11 cellular contexts compared by ENCODE assay signal in genomic region chrX:124018031-124018430, GRCh38. TPM values are rescaled to one million over a fixed set of nuclear protein-coding genes. Genes with fewer than 3 reads are reported as not detected.
DNase-seq lines count a peak whose midpoint lies in the region; ATAC-seq, FAIRE-seq and TF ChIP-seq lines count a peak whose summit lies in the region.
"Had no signal": no experiment of that assay in that cellular context is flagged by ENCODE, and none has a peak within 500 bp of the region (broad histone marks: within the 10 kb centered on the region; RNA-seq: fewer than 3 reads in every experiment).

No MANE protein-coding gene starts in this region.

- H3K4me1 ChIP-seq in IMR-90 (ENCODE audit: control insufficient read depth, insufficient read depth, low read length) (peaks cover 1% of the 10 kb centered on the region; the same call in 1 of the 2 replicates), astrocyte (ENCODE audit: insufficient read depth, low read length) (no peaks in the 10 kb centered on the region)

- peak; percentile 90 for FAIRE-seq in astrocyte (lab: Jason Lieb, UNC)

- no peak overlapping the region for H3K56ac ChIP-seq in IMR-90 (ENCODE audit: extremely low read depth, insufficient read depth, low read length)

- ATAC-seq in IMR-90 (ENCODE audit: low read depth) (no peak), HG03139 (IDR thresholded peaks at IDR 0.05; ENCODE audit: unreplicated experiment) (no peak), HG02571 (IDR thresholded peaks at IDR 0.05; ENCODE audit: unreplicated experiment) (no peak), GM21825 (IDR thresholded peaks at IDR 0.05; ENCODE audit: unreplicated experiment) (no peak)

- TF ChIP-seq CTCF in IMR-90 (conservative IDR thresholded peaks at IDR 0.05; ENCODE audit: low read depth, low read length), result peak; percentile 33
- TF ChIP-seq CTCF in astrocyte (IDR thresholded peaks at IDR 0.05; ENCODE audit: insufficient read depth, low read depth, low read length), result no peak
- peak in 2 of 3 experiments; percentile 15 to 21 for TF ChIP-seq CTCF in nephron (IDR thresholded peaks at IDR 0.05; ENCODE audit: unreplicated experiment in 3 of 3)

- no peak overlapping the region for H3K4ac ChIP-seq in IMR-90 (ENCODE audit: low read depth, low read length)

- H3K9me3 ChIP-seq in IMR-90 (ENCODE audit: control insufficient read depth, insufficient read depth, low read length) (no peaks in the 10 kb centered on the region), astrocyte (ENCODE audit: insufficient read depth, low read depth, low read length) (no peaks in the 10 kb centered on the region)

- H3K14ac ChIP-seq in IMR-90 (replicated peaks; ENCODE audit: low read depth, low read length), result no peak overlapping the region

- H3K4me3 ChIP-seq in IMR-90 (ENCODE audit: insufficient read depth, low read depth, low read length) (no peak overlapping the region), astrocyte (ENCODE audit: insufficient read depth, low read depth, low read length) (no peak overlapping the region)

- H3K27me3 Mint-ChIP-seq in astrocyte (ENCODE audit: low read depth, unreplicated experiment) (no peaks in the 10 kb centered on the region), nephron (ENCODE audit: low read depth) (no peaks in the 10 kb centered on the region)

- H3K79me1 ChIP-seq in IMR-90 (ENCODE audit: low read depth in 1 of 2, low read length in 2 of 2), result peaks cover 0 to 8% of the 10 kb centered on the region in 2 experiments; a peak in 2 of 4 replicates

- no peaks in the 10 kb centered on the region for H3K36me3 Mint-ChIP-seq in astrocyte (ENCODE audit: low read depth, unreplicated experiment)
- H3K36me3 Mint-ChIP-seq in nephron (ENCODE audit: low read depth), result peaks cover 2% of the 10 kb centered on the region

- no peak overlapping the region for H3K27ac ChIP-seq in IMR-90 (ENCODE audit: insufficient read depth, low read length)
- H3K27ac ChIP-seq in astrocyte (ENCODE audit: low read depth, low read length), result no peak overlapping the region
- H3K27ac ChIP-seq: RWPE1 had no signal

- H3K4me2 ChIP-seq in IMR-90 (ENCODE audit: low read depth, low read length) (no peak overlapping the region), astrocyte (ENCODE audit: low read length) (no peak overlapping the region)

- no TSS peak for BruUV-seq in IMR-90 (replicated peaks; lab: Mats Ljungman, UMichigan)

- H2BK120ac ChIP-seq in IMR-90 (ENCODE audit: low read depth, low read length), result no peak overlapping the region

- no peak overlapping the region for H2BK20ac ChIP-seq in IMR-90 (ENCODE audit: low read depth, low read length)

- peak; percentile 3 for DNase-seq in NCI-H1694 treated with DMSO at 0.1 percent for 48 hours (lab: John Stamatoyannopoulos, UW)
- DNase-seq in NCI-H1694 (lab: John Stamatoyannopoulos, UW), result no peak
- peak; percentile 5 for DNase-seq in IMR-90
- no peak for DNase-seq in astrocyte (ENCODE audit: low read depth)
- DNase-seq: GDM1; stimulated activated CD4-positive, alpha-beta T cell treated with anti-CD3 and anti-CD28 coated beads, Interleukin-4, amount 100 ng/mL, for 1 hour had no signal

- no peak overlapping the region for H4K5ac ChIP-seq in IMR-90 (ENCODE audit: low read depth, low read length)

- H2BK5ac ChIP-seq in IMR-90 (ENCODE audit: low read depth, low read length, poor library complexity, severe bottlenecking), result no peak overlapping the region

- H3K23ac ChIP-seq in IMR-90 (ENCODE audit: low read depth, low read length), result no peak overlapping the region

- POLR2A ChIA-PET in IMR-90 (lab: Charles Lee; ENCODE audit: unreplicated experiment), result no interaction called here

- H3K36me3 ChIP-seq in IMR-90 (ENCODE audit: control insufficient read depth, insufficient read depth, low read length), result no peaks in the 10 kb centered on the region
- H3K36me3 ChIP-seq in astrocyte (ENCODE audit: insufficient read depth, low read length), result no peaks in the 10 kb centered on the region

- WGBS in IMR-90 (ENCODE audit: extremely low coverage in 2 of 2, insufficient read length in 1 of 2), 2 experiments, result no CpG with 5 or more reads among the region's 1 CpG

- H3K27me3 ChIP-seq in IMR-90 (ENCODE audit: control insufficient read depth, insufficient read depth, low read length) (no peaks in the 10 kb centered on the region), astrocyte (ENCODE audit: insufficient read depth, low read length) (no peaks in the 10 kb centered on the region)

- no peaks in the 10 kb centered on the region for H3K4me1 Mint-ChIP-seq in astrocyte (ENCODE audit: low read depth, unreplicated experiment)
- peaks cover 4% of the 10 kb centered on the region for H3K4me1 Mint-ChIP-seq in nephron

- H4K20me1 ChIP-seq in IMR-90 (ENCODE audit: insufficient read depth, low read length) (peaks cover 16% of the 10 kb centered on the region), astrocyte (ENCODE audit: insufficient read depth, low read length) (peaks cover 34% of the 10 kb centered on the region)

- no peak overlapping the region for H2AK5ac ChIP-seq in IMR-90 (ENCODE audit: low read depth, low read length)

- no peak overlapping the region for H3K9ac ChIP-seq in IMR-90 (ENCODE audit: low read depth, low read length)
- H3K9ac ChIP-seq in astrocyte (ENCODE audit: low read length), result no peak overlapping the region

- TF ChIP-seq POLR2A in IMR-90 (IDR thresholded peaks at IDR 0.05; ENCODE audit: low read depth, low read length), result no peak

- H4K91ac ChIP-seq in IMR-90 (ENCODE audit: insufficient read depth, low read depth, low read length), result no peak overlapping the region

- H2AFZ ChIP-seq in IMR-90 (replicated peaks; ENCODE audit: low read length, poor library complexity) (no peak overlapping the region), astrocyte (ENCODE audit: low read depth, low read length) (no peak overlapping the region)

- H3K27ac Mint-ChIP-seq in astrocyte (ENCODE audit: unreplicated experiment) (no peak overlapping the region), nephron (no peak overlapping the region)

- no peaks in the 10 kb centered on the region for H3K9me1 ChIP-seq in IMR-90 (ENCODE audit: insufficient read depth, low read length)

- no peak overlapping the region for H2BK15ac ChIP-seq in IMR-90 (ENCODE audit: low read depth, low read length)

- in situ Hi-C loops in IMR-90 (cut with MboI; ENCODE audit: low sequenced_read_pairs), result no loop called here

- no peak overlapping the region for H4K8ac ChIP-seq in IMR-90 (ENCODE audit: low read depth in 2 of 2, low read length in 2 of 2)

- dilution Hi-C loops in IMR-90 (cut with HindIII; ENCODE audit: low sequenced_read_pairs, unreplicated experiment), result no loop called here

- no peak overlapping the region for H3K18ac ChIP-seq in IMR-90 (ENCODE audit: low read depth, low read length)

- H3K9me3 Mint-ChIP-seq in astrocyte (ENCODE audit: unreplicated experiment), result no peaks in the 10 kb centered on the region
- peaks cover 2% of the 10 kb centered on the region for H3K9me3 Mint-ChIP-seq in nephron

- CTCF ChIA-PET in IMR-90 (lab: Yijun Ruan, JAX), result interaction anchor here (0.6 to 1.5 kb wide), 7 partner anchors 12 to 57 kb away, joined by 3 to 4 read pairs (median 3); no protein-coding TSS in a partner anchor

- H2AK9ac ChIP-seq in IMR-90 (replicated peaks; ENCODE audit: low read depth, low read length, poor library complexity), result no peak overlapping the region

- intact Hi-C loops in IMR-90 (cut with micrococcal nuclease), result loop anchor here (1.0 to 2.0 kb wide), 2 partner anchors 58 to 185 kb away; no protein-coding TSS in a partner anchor

- H3K79me2 ChIP-seq in astrocyte (ENCODE audit: insufficient read depth, low read length), result peaks cover 85% of the 10 kb centered on the region

- H3K4me3 Mint-ChIP-seq in astrocyte (ENCODE audit: unreplicated experiment), result no peak overlapping the region
- no peak overlapping the region for H3K4me3 Mint-ChIP-seq in nephron

- no peak; the same call in 1 of the 2 replicates for TF ChIP-seq RAD21 in IMR-90 (IDR thresholded peaks at IDR 0.05; ENCODE audit: low read length)

TF ChIP-seq in IMR-90, 13 proteins besides CTCF, POLR2A, EP300 and RAD21:
- TF ChIP-seq MAFK (IDR thresholded peaks at IDR 0.05; ENCODE audit: low read depth, low read length), result no peak
- TF ChIP-seq CHD1 (IDR thresholded peaks at IDR 0.05; ENCODE audit: low read depth, low read length), result no peak
- TF ChIP-seq FOS (IDR thresholded peaks at IDR 0.05; ENCODE audit: low read depth, low read length), result no peak
- TF ChIP-seq CEBPB (IDR thresholded peaks at IDR 0.05; ENCODE audit: low read depth, low read length), result no peak
- TF ChIP-seq NFE2L2 (IDR thresholded peaks at IDR 0.05; ENCODE audit: low read depth, low read length), result no peak
- TF ChIP-seq MXI1 (IDR thresholded peaks at IDR 0.05; ENCODE audit: borderline replicate concordance, low read depth, low read length), result no peak
- no peak for TF ChIP-seq MAZ (IDR thresholded peaks at IDR 0.05; ENCODE audit: borderline replicate concordance, low read depth, low read length)
- TF ChIP-seq RFX5 (IDR thresholded peaks at IDR 0.05; ENCODE audit: low read depth, low read length), result no peak
- no peak for TF ChIP-seq RCOR1 (IDR thresholded peaks at IDR 0.05; ENCODE audit: insufficient replicate concordance, low read length)
- no peak for TF ChIP-seq ELK1 (IDR thresholded peaks at IDR 0.05; ENCODE audit: borderline replicate concordance, low read depth, low read length)
- TF ChIP-seq BHLHE40 (IDR thresholded peaks at IDR 0.05; ENCODE audit: low read depth, low read length), result no peak
- no peak for TF ChIP-seq USF2 (IDR thresholded peaks at IDR 0.05; ENCODE audit: low read depth, low read length)
- no peak; the same call in 1 of the 2 replicates for TF ChIP-seq SMC3 (IDR thresholded peaks at IDR 0.05; ENCODE audit: low read depth, low read length)
TF ChIP-seq in IMR-90: peak in this region for 0.

RNA-seq across cellular contexts. Expression of gene STAG2, which starts 56.5 kb away (rescaled TPM):
- total RNA-seq in IMR-90 (2012; rRNA removed) (71.2 and 94.4 TPM in 2 replicates), astrocyte (51.2 and 51.5 TPM in 2 replicates)
- 14.4 and 19.6 TPM in 2 replicates for polyA plus RNA-seq in IMR-90 (2012; rRNA removed)
- 1.7 and 2.9 TPM in 2 replicates for polyA plus RNA-seq in IMR-90 (2012; cell fraction: cytosol; rRNA removed)
- 0.79 and 18.3 TPM in 2 replicates for polyA plus RNA-seq in IMR-90 (2012; cell fraction: nucleus; rRNA removed; ENCODE audit: low replicate concordance)

Comparison
In these comparisons a context has a peak if more than half of its experiments do, and no peak if none do; other contexts are left out.
1. DNase-seq: peak in NCI-H1694 treated with DMSO at 0.1 percent for 48 hours (single experiment) and IMR-90 (single experiment); none in NCI-H1694 (single experiment) and astrocyte (single experiment).